Comparison of ENCODE assay signal across 27 cellular contexts in genomic region chr17:77637807-77638182, GRCh38.
DNase-seq lines count a peak whose midpoint lies in the region; ATAC-seq and TF ChIP-seq lines count a peak whose summit lies in the region.
"Had no signal": no experiment of that assay in that cellular context is flagged by ENCODE, and none has a peak within 500 bp of the region (broad histone marks: within the 10 kb centered on the region; RNA-seq: fewer than 3 reads in every experiment).

No MANE protein-coding gene starts in this region.

- no peak overlapping the region for H3K27ac Mint-ChIP-seq in endodermal cell
- H3K27ac Mint-ChIP-seq: activated naive CD8-positive, alpha-beta T cell treated with anti-CD3 and anti-CD28 coated beads, Interleukin-2, amount 50 U/mL, for 24 hours; CD8-positive, alpha-beta memory T cell; dendritic cell treated with granulocyte-macrophage colony-stimulating factor and Interleukin-4, amounts not matched to agents 40 ng/mL and 50 ng/mL, for 4 days; HFFc6; nephron; stimulated activated naive B cell treated with anti-CD40 and anti-IgM and Interleukin-4, amounts not matched to agents 10 μg/mL and 1 μg/mL and 100 μg/mL, for 72 hours had no signal

- 36 to 79% methylated on average over 5 to 10 of the region's 10 CpGs for WGBS in endodermal cell (ENCODE audit: insufficient coverage in 1 of 2, insufficient read length in 1 of 2), 2 experiments

- ATAC-seq in Right ventricle myocardium inferior = no peak
- ATAC-seq: activated naive CD8-positive, alpha-beta T cell treated with anti-CD3 and anti-CD28 coated beads, Interleukin-2, amount 50 U/mL, for 24 hours; heart left ventricle; left lobe of liver; stimulated activated naive B cell treated with anti-CD40 and anti-IgM and Interleukin-4, amounts not matched to agents 10 μg/mL and 1 μg/mL and 100 μg/mL, for 72 hours had no signal

- H3K4me3 Mint-ChIP-seq in endodermal cell = no peak overlapping the region
- H3K4me3 Mint-ChIP-seq: activated naive CD8-positive, alpha-beta T cell treated with anti-CD3 and anti-CD28 coated beads, Interleukin-2, amount 50 U/mL, for 24 hours; CD8-positive, alpha-beta memory T cell; dendritic cell treated with granulocyte-macrophage colony-stimulating factor and Interleukin-4, amounts not matched to agents 40 ng/mL and 50 ng/mL, for 4 days; HFFc6; nephron; stimulated activated naive B cell treated with anti-CD40 and anti-IgM and Interleukin-4, amounts not matched to agents 10 μg/mL and 1 μg/mL and 100 μg/mL, for 72 hours had no signal

- DNase-seq in H7 (peak; percentile 61), NCI-H69 (lab: John Stamatoyannopoulos, UW) (peak; percentile 21), endodermal cell (no peak), nucleus accumbens (lab: John Stamatoyannopoulos, UW) (peak in 35 of 56 donors; percentile 2 to 70 (median 33)), NCI-H2196 treated with DMSO at 0.1 percent for 48 hours (lab: John Stamatoyannopoulos, UW; ENCODE audit: unreplicated experiment) (no peak), Right ventricle myocardium inferior (ENCODE audit: missing footprints) (no peak)
- no peak for DNase-seq in activated naive CD4-positive, alpha-beta T cell (lab: John Stamatoyannopoulos, UW)
- DNase-seq: activated CD4-positive, alpha-beta T cell treated with anti-CD3 and anti-CD28 coated beads, Interleukin-2, amount 50 U/mL, for 48 hours; activated CD8-positive, alpha-beta memory T cell treated with anti-CD3 and anti-CD28 coated beads, Interleukin-2, amount 50 U/mL, for 48 hours; activated naive CD8-positive, alpha-beta T cell treated with anti-CD3 and anti-CD28 coated beads, Interleukin-2, amount 50 U/mL, for 24 hours; CD8-positive, alpha-beta memory T cell; DND-41; heart left ventricle; HFFc6; midbrain; NCI-H1694; NCI-H226; stimulated activated naive B cell treated with anti-CD40 and anti-IgM and Interleukin-4, amounts not matched to agents 10 μg/mL and 1 μg/mL and 100 μg/mL, for 72 hours; uterus had no signal

- peak overlapping the region; percentile 64 for H3K27ac ChIP-seq in endodermal cell (ENCODE audit: low read depth, low read length)
- H3K27ac ChIP-seq: breast epithelium, heart left ventricle, prostate gland, SJSA1, skin epidermis, uterus, VCaP had no signal

- H3K27me3 Mint-ChIP-seq in endodermal cell (ENCODE audit: insufficient read depth) = peaks cover 62% of the 10 kb centered on the region

- H3K36me3 Mint-ChIP-seq in endodermal cell (ENCODE audit: low read depth) = no peaks in the 10 kb centered on the region
- H3K36me3 Mint-ChIP-seq: stimulated activated naive B cell treated with anti-CD40 and anti-IgM and Interleukin-4, amounts not matched to agents 10 μg/mL and 1 μg/mL and 100 μg/mL, for 72 hours had no signal

- H3K9ac ChIP-seq in endodermal cell (ENCODE audit: extremely low read depth, low read length, poor library complexity, severe bottlenecking) = no peak overlapping the region

- no peaks in the 10 kb centered on the region for H3K27me3 ChIP-seq in H7 (ENCODE audit: control insufficient read depth, insufficient read depth, low read length)
- peaks cover 27% of the 10 kb centered on the region for H3K27me3 ChIP-seq in endodermal cell (ENCODE audit: control insufficient read depth, insufficient read depth, low read length, poor library complexity, severe bottlenecking)
- H3K27me3 ChIP-seq: uterus had no signal

- intact Hi-C loops in Right ventricle myocardium inferior (cut with DNase I) = no loop called here

- H3K9me3 ChIP-seq in endodermal cell (ENCODE audit: control insufficient read depth, low read length) = no peaks in the 10 kb centered on the region
- H3K9me3 ChIP-seq: breast epithelium, heart left ventricle, prostate gland, uterus had no signal

- no peak for TF ChIP-seq CTCF in endodermal cell (conservative IDR thresholded peaks at IDR 0.05)

- H3K9me3 Mint-ChIP-seq in endodermal cell = no peaks in the 10 kb centered on the region
- H3K9me3 Mint-ChIP-seq: activated naive CD8-positive, alpha-beta T cell treated with anti-CD3 and anti-CD28 coated beads, Interleukin-2, amount 50 U/mL, for 24 hours; CD8-positive, alpha-beta memory T cell; dendritic cell treated with granulocyte-macrophage colony-stimulating factor and Interleukin-4, amounts not matched to agents 40 ng/mL and 50 ng/mL, for 4 days; HFFc6; nephron; stimulated activated naive B cell treated with anti-CD40 and anti-IgM and Interleukin-4, amounts not matched to agents 10 μg/mL and 1 μg/mL and 100 μg/mL, for 72 hours had no signal

- H3K4me1 ChIP-seq in endodermal cell (ENCODE audit: control insufficient read depth, insufficient read depth, low read length) = no peaks in the 10 kb centered on the region
- H3K4me1 ChIP-seq: breast epithelium, heart left ventricle, prostate gland, SJSA1, uterus had no signal

- H3K4me3 ChIP-seq in H7 (ENCODE audit: insufficient read depth, low read depth, low read length) (no peak overlapping the region), endodermal cell (ENCODE audit: low read length) (no peak overlapping the region)
- H3K4me3 ChIP-seq: breast epithelium, heart left ventricle, prostate gland, SJSA1, skin epidermis, uterus had no signal

- H3K36me3 ChIP-seq in H7 (replicated peaks; ENCODE audit: control insufficient read depth, insufficient read depth, low read length) (no peaks in the 10 kb centered on the region), endodermal cell (ENCODE audit: control insufficient read depth, insufficient read depth, low read length) (no peaks in the 10 kb centered on the region)
- H3K36me3 ChIP-seq: breast epithelium, heart left ventricle, prostate gland, SJSA1, uterus had no signal

- no peaks in the 10 kb centered on the region for H3K4me1 Mint-ChIP-seq in endodermal cell
- H3K4me1 Mint-ChIP-seq: CD8-positive, alpha-beta memory T cell had no signal

Comparison
In these comparisons a context has a peak if more than half of its experiments do, and no peak if none do; other contexts are left out.
1. DNase-seq: peak in H7 (single experiment), NCI-H69 (single experiment) and nucleus accumbens (35 of 56); none in endodermal cell (single experiment), activated naive CD4-positive, alpha-beta T cell (0 of 4), NCI-H2196 treated with DMSO at 0.1 percent for 48 hours (single experiment) and Right ventricle myocardium inferior (single experiment).